In genomic region chr1:212678456-212679410, GRCh38 we compare ENCODE assay signal across 11 cellular contexts. TPM values are rescaled to one million over a fixed set of nuclear protein-coding genes. Genes with fewer than 3 reads are reported as not detected.
A peak's percentile ranks its signal among the peaks of the same experiment; 100 is the strongest.
DNase-seq lines count a peak whose midpoint lies in the region; ATAC-seq, FAIRE-seq and TF ChIP-seq lines count a peak whose summit lies in the region.
"Had no signal": no experiment of that assay in that cellular context is flagged by ENCODE, and none has a peak within 500 bp of the region (broad histone marks: within the 10 kb centered on the region; RNA-seq: fewer than 3 reads in every experiment).

No MANE protein-coding gene starts in this region.

- peaks cover 57% of the 10 kb centered on the region for H3K4me1 Mint-ChIP-seq in activated CD8-positive, alpha-beta T cell treated with anti-CD3 and anti-CD28 coated beads for 36 hours (ENCODE audit: low read depth)

- no peaks in the 10 kb centered on the region for H3K36me3 Mint-ChIP-seq in activated CD8-positive, alpha-beta T cell treated with anti-CD3 and anti-CD28 coated beads for 36 hours (ENCODE audit: low read depth)

- H3K27me3 Mint-ChIP-seq in activated CD8-positive, alpha-beta T cell treated with anti-CD3 and anti-CD28 coated beads for 36 hours: peaks cover 7% of the 10 kb centered on the region

- WGBS in pancreas, 2 donors: 67 to 70% methylated on average over 11 of the region's 11 CpGs

- POLR2A ChIA-PET in activated CD8-positive, alpha-beta T cell treated with anti-CD3 and anti-CD28 coated beads for 36 hours (lab: Charles Lee): interaction anchor here (0.7 to 1.3 kb wide), 6 partner anchors 11 to 70 kb away, joined by 3 to 6 read pairs (median 4); partner anchors contain the start of gene BATF3

- H3K9me3 ChIP-seq in pancreas: no peaks in the 10 kb centered on the region
- H3K9me3 ChIP-seq: transverse colon had no signal

- no peak overlapping the region for H3K4me3 Mint-ChIP-seq in activated CD8-positive, alpha-beta T cell treated with anti-CD3 and anti-CD28 coated beads for 36 hours

- H3K27me3 ChIP-seq in pancreas: peaks cover 0 to 3% (median 0%) of the 10 kb centered on the region in 4 donors

- no peak for FAIRE-seq in pancreas (lab: Jason Lieb, UNC)

- CTCF ChIA-PET in activated CD8-positive, alpha-beta T cell treated with anti-CD3 and anti-CD28 coated beads for 36 hours (lab: Charles Lee): interaction anchor here (0.5 to 7.6 kb wide), 9 partner anchors 11 to 202 kb away, joined by 3 to 43 read pairs (median 5); partner anchors contain the start of gene BATF3

- ATAC-seq in GM19395 (IDR thresholded peaks at IDR 0.05; ENCODE audit: unreplicated experiment) (peak; percentile 64), HG03066 (IDR thresholded peaks at IDR 0.05; ENCODE audit: low read depth, unreplicated experiment) (peak; percentile 63), pancreas (no peak)
- ATAC-seq in activated CD8-positive, alpha-beta T cell treated with anti-CD3 and anti-CD28 coated beads for 36 hours: peak; percentile 35

- peak overlapping the region; percentile 83 for H3K27ac Mint-ChIP-seq in activated CD8-positive, alpha-beta T cell treated with anti-CD3 and anti-CD28 coated beads for 36 hours

- H3K4me3 ChIP-seq in GM12864 (ENCODE audit: low read depth, low read length) (no peak overlapping the region), pancreas (no peak overlapping the region)
- H3K4me3 ChIP-seq: transverse colon had no signal

- H3K36me3 ChIP-seq in pancreas: no peaks in the 10 kb centered on the region
- H3K36me3 ChIP-seq: transverse colon had no signal

- DNase-seq in GM12864 (ENCODE audit: low read depth) (peak; percentile 89), NK-92 (lab: John Stamatoyannopoulos, UW; ENCODE audit: unreplicated experiment) (no peak), pancreas (no peak), DMS 273 treated with DMSO at 0.1 percent for 48 hours (lab: John Stamatoyannopoulos, UW) (no peak)
- DNase-seq in activated CD8-positive, alpha-beta T cell treated with anti-CD3 and anti-CD28 coated beads for 36 hours: peak; percentile 59
- no peak for DNase-seq in effector CD4-positive, alpha-beta T cell
- DNase-seq: DMS79 treated with DMSO at 0.1 percent for 48 hours, transverse colon had no signal

- no peaks in the 10 kb centered on the region for H3K4me1 ChIP-seq in pancreas
- H3K4me1 ChIP-seq: parathyroid adenoma, transverse colon had no signal

- H3K9me3 Mint-ChIP-seq in activated CD8-positive, alpha-beta T cell treated with anti-CD3 and anti-CD28 coated beads for 36 hours: no peaks in the 10 kb centered on the region

- H3K27ac ChIP-seq in pancreas: no peak overlapping the region
- H3K27ac ChIP-seq: parathyroid adenoma, transverse colon had no signal

- intact Hi-C loops in activated CD8-positive, alpha-beta T cell treated with anti-CD3 and anti-CD28 coated beads for 36 hours (cut with micrococcal nuclease): no loop called here
- intact Hi-C loops in pancreas (cut with DNase I): no loop called here

- TF ChIP-seq CTCF in GM12864 (IDR thresholded peaks at IDR 0.05; ENCODE audit: low read depth, low read length, missing control alignments) (no peak), pancreas (IDR thresholded peaks at IDR 0.05) (no peak)
- no peak for TF ChIP-seq CTCF in activated CD8-positive, alpha-beta T cell treated with anti-CD3 and anti-CD28 coated beads for 36 hours (IDR thresholded peaks at IDR 0.05)

RNA-seq across cellular contexts. Expression of gene BATF3, which starts 20.9 kb away (rescaled TPM):
- total RNA-seq in activated CD8-positive, alpha-beta T cell treated with anti-CD3 and anti-CD28 coated beads for 36 hours: 10 to 100 TPM; 52.6 to 61.3 TPM
- 1 to 10 TPM in 1 of 6 donors, under 1 TPM in 4, not detected in 1; 0.20 to 1.8 (median 0.73) TPM for total RNA-seq in pancreas
- 1 to 10 TPM; 1.6 to 3.1 TPM for polyA plus RNA-seq in pancreas

Comparison
In these comparisons a context has a peak if more than half of its experiments do, and no peak if none do; other contexts are left out.
1. DNase-seq: peak in GM12864 (single experiment) and activated CD8-positive, alpha-beta T cell treated with anti-CD3 and anti-CD28 coated beads for 36 hours (single experiment); none in NK-92 (single experiment), pancreas (0 of 6), DMS 273 treated with DMSO at 0.1 percent for 48 hours (single experiment) and effector CD4-positive, alpha-beta T cell (single experiment).
2. ATAC-seq: peak in GM19395 (single experiment), HG03066 (single experiment) and activated CD8-positive, alpha-beta T cell treated with anti-CD3 and anti-CD28 coated beads for 36 hours (single experiment); none in pancreas (0 of 4).
3. RNA of gene BATF3, which starts 20.9 kb away (total RNA-seq): 52.6 to 61.3 TPM in activated CD8-positive, alpha-beta T cell treated with anti-CD3 and anti-CD28 coated beads for 36 hours; 0.20 to 1.8 TPM in pancreas; every median in the first group is over 10 times any median in the second.